ENCODE assay signal across 22 cellular contexts in the genomic region with DNA sequence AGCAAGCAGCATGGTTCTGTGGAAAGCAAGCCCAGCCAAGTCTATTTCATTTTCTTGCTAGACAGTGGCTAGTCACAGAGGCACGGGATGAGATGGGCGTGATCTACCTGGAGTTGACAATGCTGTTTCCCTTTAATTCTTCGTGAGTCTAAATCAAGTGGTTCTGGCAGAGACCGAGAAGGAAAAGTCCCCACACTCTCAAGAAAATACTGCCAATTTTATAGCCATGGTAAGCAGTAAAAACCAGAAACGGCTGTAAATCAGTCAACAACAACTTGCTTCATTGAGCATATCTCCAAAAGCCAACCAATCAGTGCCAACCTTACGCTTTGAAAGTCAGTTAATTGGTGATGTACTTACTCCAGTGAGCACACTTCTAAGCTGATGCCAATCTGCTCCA.
"Had no signal": no experiment of that assay in that cellular context is flagged by ENCODE, and none has a peak within 500 bp of the region (broad histone marks: within the 10 kb centered on the region; RNA-seq: fewer than 3 reads in every experiment).

No MANE protein-coding gene starts in this region.

- DNase-seq: activated CD4-positive, alpha-beta memory T cell treated with anti-CD3 and anti-CD28 coated beads, Interleukin-2, amount 10 ng/mL, durations not matched to agents 7 days and 5 days; activated CD4-positive, alpha-beta T cell treated with anti-CD3 and anti-CD28 coated beads for 48 hours; activated CD4-positive, CD25-positive, alpha-beta regulatory T cell; activated CD8-positive, alpha-beta memory T cell treated with anti-CD3 and anti-CD28 coated beads, Interleukin-2, amount 10 ng/mL, durations not matched to agents 7 days and 5 days; activated effector memory CD4-positive, alpha-beta T cell treated with anti-CD3 and anti-CD28 coated beads, Interleukin-2, amount 50 U/mL, for 16 hours; activated naive CD4-positive, alpha-beta T cell treated with anti-CD3 and anti-CD28 coated beads, Interleukin-2, amount 10 ng/mL, durations not matched to agents 7 days and 5 days; activated T-cell treated with anti-CD3 and anti-CD28 coated beads for 4 hours; amygdala; endodermal cell; foreskin melanocyte; hypothalamus; lower lobe of right lung; natural killer cell; psoas muscle; right cardiac atrium; stimulated activated CD4-positive, alpha-beta T cell treated with anti-CD3 and anti-CD28 coated beads, Interleukin-12 subunit alpha, Interleukin-12 subunit beta, amount 100 ng/mL, for 4 hours; substantia nigra; SW 1271; T-helper 17 cell; thyroid gland; upper lobe of right lung had no signal

- H3K27ac ChIP-seq: coronary artery, lower lobe of right lung, psoas muscle, thyroid gland, upper lobe of right lung had no signal
